ENCODE assay signal across 10 cellular contexts in genomic region chr10:27258838-27259532, GRCh38. TPM values are rescaled to one million over a fixed set of nuclear protein-coding genes. Genes with fewer than 3 reads are reported as not detected.
DNase-seq lines count a peak whose midpoint lies in the region; ATAC-seq and TF ChIP-seq lines count a peak whose summit lies in the region.
"Had no signal": no experiment of that assay in that cellular context is flagged by ENCODE, and none has a peak within 500 bp of the region (broad histone marks: within the 10 kb centered on the region; RNA-seq: fewer than 3 reads in every experiment).

No MANE protein-coding gene starts in this region.

- intact Hi-C loops in body of pancreas (cut with DNase I) = no loop called here

- H3K4me1 ChIP-seq in body of pancreas = peaks cover 11% of the 10 kb centered on the region
- H3K4me1 ChIP-seq in Karpas-422 (ENCODE audit: low read length) = no peaks in the 10 kb centered on the region

- H3K9ac ChIP-seq in Karpas-422 (ENCODE audit: low read length) = no peak overlapping the region

- H3K27ac ChIP-seq in body of pancreas = no peak overlapping the region
- H3K27ac ChIP-seq in Karpas-422 (ENCODE audit: low read length) = no peak overlapping the region
- H3K27ac ChIP-seq: VCaP had no signal

- peaks cover 23% of the 10 kb centered on the region for H3K4me1 Mint-ChIP-seq in stimulated activated naive CD8-positive, alpha-beta T cell treated with anti-CD3 and anti-CD28 coated beads, Interleukin-15, amount 100 ng/mL, for 72 hours

- H3K9me3 ChIP-seq in body of pancreas (no peaks in the 10 kb centered on the region), Karpas-422 (ENCODE audit: low read length) (no peaks in the 10 kb centered on the region)

- no peaks in the 10 kb centered on the region for H3K79me2 ChIP-seq in Karpas-422 (ENCODE audit: low read length)

- ATAC-seq in HG03565 (IDR thresholded peaks at IDR 0.05; ENCODE audit: unreplicated experiment) (peak; percentile 41), body of pancreas (peak; percentile 66)
- peak; percentile 76 for ATAC-seq in stimulated activated naive CD8-positive, alpha-beta T cell treated with anti-CD3 and anti-CD28 coated beads, Interleukin-15, amount 100 ng/mL, for 72 hours

- H3K27ac Mint-ChIP-seq in stimulated activated naive CD8-positive, alpha-beta T cell treated with anti-CD3 and anti-CD28 coated beads, Interleukin-15, amount 100 ng/mL, for 72 hours = peak overlapping the region in 1 of 2 donors; percentile 23

- no peak overlapping the region for H2AFZ ChIP-seq in Karpas-422 (ENCODE audit: low read length)

- 2 to 5% methylated on average over 41 to 63 of the region's 65 CpGs for WGBS in body of pancreas, 2 donors

- no peaks in the 10 kb centered on the region for H3K9me2 ChIP-seq in Karpas-422 (replicated peaks; ENCODE audit: insufficient read depth, low read length)

- TF ChIP-seq CTCF in body of pancreas (IDR thresholded peaks at IDR 0.05) = no peak

- H3K4me3 ChIP-seq in body of pancreas (peak overlapping the region in 1 of 2 donors; percentile 14), Karpas-422 (ENCODE audit: low read length) (no peak overlapping the region)

- no peak for TF ChIP-seq POLR2A in body of pancreas (IDR thresholded peaks at IDR 0.05)

- H3K4me3 Mint-ChIP-seq in stimulated activated naive CD8-positive, alpha-beta T cell treated with anti-CD3 and anti-CD28 coated beads, Interleukin-15, amount 100 ng/mL, for 72 hours = peak overlapping the region; percentile 85 to 91

- H3K27me3 ChIP-seq in body of pancreas (peaks cover 0 to 13% of the 10 kb centered on the region in 2 donors), Karpas-422 (ENCODE audit: low read length) (no peaks in the 10 kb centered on the region)

- no peak overlapping the region for H3K4me2 ChIP-seq in Karpas-422 (ENCODE audit: low read depth, low read length, poor library complexity, severe bottlenecking)

- H3K27me3 Mint-ChIP-seq in stimulated activated naive CD8-positive, alpha-beta T cell treated with anti-CD3 and anti-CD28 coated beads, Interleukin-15, amount 100 ng/mL, for 72 hours = peaks cover 46% of the 10 kb centered on the region

- DNase-seq in NCI-H82 (lab: John Stamatoyannopoulos, UW) = peak; percentile 25
- no peak for DNase-seq in NCI-H82 treated with DMSO at 0.1 percent for 48 hours (lab: John Stamatoyannopoulos, UW; ENCODE audit: unreplicated experiment)
- peak in 2 of 4 donors; percentile 41 to 45 for DNase-seq in body of pancreas
- DNase-seq in left kidney (ENCODE audit: low read depth, low spot score) = peak; percentile 79
- peak in 1 of 2 donors; percentile 28 for DNase-seq in stimulated activated naive CD8-positive, alpha-beta T cell treated with anti-CD3 and anti-CD28 coated beads, Interleukin-15, amount 100 ng/mL, for 72 hours
- DNase-seq in Karpas-422 = no peak
- DNase-seq in NAMALWA (ENCODE audit: low spot score) = no peak
- DNase-seq: DND-41 had no signal

- no peaks in the 10 kb centered on the region for H4K20me1 ChIP-seq in Karpas-422 (ENCODE audit: insufficient read depth, low read depth, low read length)

- no peaks in the 10 kb centered on the region for H3K36me3 ChIP-seq in body of pancreas (replicated peaks in 1 of 2; ENCODE audit: insufficient read depth in 1 of 2, low read depth in 2 of 2)
- H3K36me3 ChIP-seq in Karpas-422 (ENCODE audit: insufficient read depth, low read length) = no peaks in the 10 kb centered on the region

- H3K9me3 Mint-ChIP-seq in stimulated activated naive CD8-positive, alpha-beta T cell treated with anti-CD3 and anti-CD28 coated beads, Interleukin-15, amount 100 ng/mL, for 72 hours = peaks cover 0 to 4% of the 10 kb centered on the region in 2 donors

RNA-seq across cellular contexts. Expression of gene ACBD5, which starts 18.4 kb away (rescaled TPM):
- total RNA-seq in body of pancreas = 10 to 100 TPM; 10.4 to 11.5 TPM
- total RNA-seq in Karpas-422 (2014; rRNA removed; shearing (Covaris generic); ENCODE audit: low replicate concordance) = 18.3 and 18.4 TPM in 2 replicates

Comparison
In these comparisons a context has a peak if more than half of its experiments do, and no peak if none do; other contexts are left out.
1. DNase-seq: peak in NCI-H82 (single experiment) and left kidney (single experiment); none in NCI-H82 treated with DMSO at 0.1 percent for 48 hours (single experiment), Karpas-422 (single experiment) and NAMALWA (single experiment).
2. Peak in every context shown above with its lines, with median percentiles within 50 percentile points of each other: ATAC-seq.